ENCODE assay signal across 8 cellular contexts in the genomic region with DNA sequence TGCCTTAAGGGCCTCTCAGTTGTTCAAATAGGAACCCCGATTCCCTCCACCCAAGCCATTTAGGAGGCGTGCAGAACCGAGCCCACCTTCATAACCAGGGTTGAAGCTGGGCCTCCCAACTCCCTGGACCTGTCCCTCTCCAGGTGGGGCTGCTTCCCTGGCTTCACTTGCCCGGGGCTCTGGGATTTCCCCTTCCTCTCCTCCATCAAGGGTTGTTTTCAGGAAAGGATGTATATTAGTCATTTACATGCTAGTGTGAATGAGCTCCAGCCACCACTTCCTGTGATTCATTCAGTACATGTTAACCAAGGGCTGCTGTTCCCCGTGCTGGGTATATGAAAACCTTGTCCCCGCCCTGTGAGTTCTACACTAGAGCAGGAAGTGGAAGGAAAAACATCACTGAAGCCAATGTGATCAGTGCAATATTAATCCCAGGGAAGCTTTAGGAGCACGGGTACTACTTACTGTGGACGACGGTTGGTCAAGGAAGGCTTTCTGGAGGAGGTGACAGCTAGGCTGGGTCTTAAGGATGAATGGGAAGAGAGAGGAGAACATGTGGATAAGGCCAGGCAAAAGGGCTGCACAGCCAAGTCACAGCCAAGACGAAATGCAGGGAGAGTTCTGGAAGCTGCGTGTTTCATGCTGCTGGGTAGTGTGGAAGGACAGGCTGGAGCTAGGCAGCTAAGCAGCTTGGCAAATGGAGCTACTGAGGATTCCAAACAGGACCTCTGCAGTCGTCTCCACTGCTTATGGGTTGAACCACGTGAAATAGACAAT.
A peak's percentile ranks its signal among the peaks of the same experiment; 100 is the strongest.
DNase-seq lines count a peak whose midpoint lies in the region; ATAC-seq and TF ChIP-seq lines count a peak whose summit lies in the region.

No MANE protein-coding gene starts in this region.

- peak overlapping the region; percentile 52 for H3K27ac Mint-ChIP-seq in activated naive CD4-positive, alpha-beta T cell treated with anti-CD3 and anti-CD28 coated beads, Interleukin-2, amount 10 ng/mL, durations not matched to agents 7 days and 5 days
- H3K27ac Mint-ChIP-seq in WTC11: no peak overlapping the region

- peaks cover 14% of the 10 kb centered on the region for H3K27me3 Mint-ChIP-seq in activated naive CD4-positive, alpha-beta T cell treated with anti-CD3 and anti-CD28 coated beads, Interleukin-2, amount 10 ng/mL, durations not matched to agents 7 days and 5 days
- no peaks in the 10 kb centered on the region; the same call in 1 of the 2 replicates for H3K27me3 Mint-ChIP-seq in WTC11 (ENCODE audit: low read depth)

- in situ Hi-C loops in Caki2 (cut with HindIII; ENCODE audit: low pct_unique_long_range_greater_than_20kb, low sequenced_read_pairs): no loop called here

- DNase-seq in Caki2 (ENCODE audit: low read depth): peak; percentile 87
- peak; percentile 92 for DNase-seq in LoVo (ENCODE audit: low spot score)
- peak; percentile 49 for DNase-seq in activated naive CD4-positive, alpha-beta T cell treated with anti-CD3 and anti-CD28 coated beads, Interleukin-2, amount 10 ng/mL, durations not matched to agents 7 days and 5 days
- DNase-seq in lung microvascular endothelial cell (ENCODE audit: low read depth in 2 of 2): peak; percentile 54 to 87
- no peak for DNase-seq in NCI-H526 treated with DMSO at 0.1 percent for 48 hours (lab: John Stamatoyannopoulos, UW)
- no peak for DNase-seq in cortex of kidney (lab: John Stamatoyannopoulos, UW)
- DNase-seq in WTC11 (ENCODE audit: low spot score): no peak

- no peaks in the 10 kb centered on the region for H3K36me3 Mint-ChIP-seq in activated naive CD4-positive, alpha-beta T cell treated with anti-CD3 and anti-CD28 coated beads, Interleukin-2, amount 10 ng/mL, durations not matched to agents 7 days and 5 days
- peaks cover 22% of the 10 kb centered on the region for H3K36me3 Mint-ChIP-seq in WTC11

- no peak for TF ChIP-seq CTCF in WTC11 (IDR thresholded peaks at IDR 0.05)

- POLR2A ChIA-PET in WTC11 (lab: Charles Lee): no interaction called here

- peaks cover 25% of the 10 kb centered on the region for H3K4me1 Mint-ChIP-seq in activated naive CD4-positive, alpha-beta T cell treated with anti-CD3 and anti-CD28 coated beads, Interleukin-2, amount 10 ng/mL, durations not matched to agents 7 days and 5 days
- no peaks in the 10 kb centered on the region for H3K4me1 Mint-ChIP-seq in WTC11

- ATAC-seq in HG02885 (IDR thresholded peaks at IDR 0.05; ENCODE audit: poor library complexity, unreplicated experiment) (no peak), WTC11 (no peak)

- no peak overlapping the region for H3K4me3 Mint-ChIP-seq in activated naive CD4-positive, alpha-beta T cell treated with anti-CD3 and anti-CD28 coated beads, Interleukin-2, amount 10 ng/mL, durations not matched to agents 7 days and 5 days
- H3K4me3 Mint-ChIP-seq in WTC11: no peak overlapping the region

- CTCF ChIA-PET in activated naive CD4-positive, alpha-beta T cell treated with anti-CD3 and anti-CD28 coated beads, Interleukin-2, amount 10 ng/mL, durations not matched to agents 7 days and 5 days (lab: Charles Lee): no interaction called here
- CTCF ChIA-PET in WTC11 (lab: Charles Lee): interaction anchor here (0.6 kb wide), 1 partner anchor 245 kb away, joined by 3 read pairs; no protein-coding TSS in a partner anchor

- H3K9me3 Mint-ChIP-seq in activated naive CD4-positive, alpha-beta T cell treated with anti-CD3 and anti-CD28 coated beads, Interleukin-2, amount 10 ng/mL, durations not matched to agents 7 days and 5 days: no peaks in the 10 kb centered on the region
- H3K9me3 Mint-ChIP-seq in WTC11: peaks cover 43% of the 10 kb centered on the region

TF ChIP-seq in WTC11, 78 proteins besides CTCF, POLR2A, EP300 and RAD21 (continues in another document):
- TF ChIP-seq, protein P1, sequence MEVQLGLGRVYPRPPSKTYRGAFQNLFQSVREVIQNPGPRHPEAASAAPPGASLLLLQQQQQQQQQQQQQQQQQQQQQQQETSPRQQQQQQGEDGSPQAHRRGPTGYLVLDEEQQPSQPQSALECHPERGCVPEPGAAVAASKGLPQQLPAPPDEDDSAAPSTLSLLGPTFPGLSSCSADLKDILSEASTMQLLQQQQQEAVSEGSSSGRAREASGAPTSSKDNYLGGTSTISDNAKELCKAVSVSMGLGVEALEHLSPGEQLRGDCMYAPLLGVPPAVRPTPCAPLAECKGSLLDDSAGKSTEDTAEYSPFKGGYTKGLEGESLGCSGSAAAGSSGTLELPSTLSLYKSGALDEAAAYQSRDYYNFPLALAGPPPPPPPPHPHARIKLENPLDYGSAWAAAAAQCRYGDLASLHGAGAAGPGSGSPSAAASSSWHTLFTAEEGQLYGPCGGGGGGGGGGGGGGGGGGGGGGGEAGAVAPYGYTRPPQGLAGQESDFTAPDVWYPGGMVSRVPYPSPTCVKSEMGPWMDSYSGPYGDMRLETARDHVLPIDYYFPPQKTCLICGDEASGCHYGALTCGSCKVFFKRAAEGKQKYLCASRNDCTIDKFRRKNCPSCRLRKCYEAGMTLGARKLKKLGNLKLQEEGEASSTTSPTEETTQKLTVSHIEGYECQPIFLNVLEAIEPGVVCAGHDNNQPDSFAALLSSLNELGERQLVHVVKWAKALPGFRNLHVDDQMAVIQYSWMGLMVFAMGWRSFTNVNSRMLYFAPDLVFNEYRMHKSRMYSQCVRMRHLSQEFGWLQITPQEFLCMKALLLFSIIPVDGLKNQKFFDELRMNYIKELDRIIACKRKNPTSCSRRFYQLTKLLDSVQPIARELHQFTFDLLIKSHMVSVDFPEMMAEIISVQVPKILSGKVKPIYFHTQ (CRISPR knock-in tag; IDR thresholded peaks at IDR 0.05): no peak
- TF ChIP-seq, protein P2, sequence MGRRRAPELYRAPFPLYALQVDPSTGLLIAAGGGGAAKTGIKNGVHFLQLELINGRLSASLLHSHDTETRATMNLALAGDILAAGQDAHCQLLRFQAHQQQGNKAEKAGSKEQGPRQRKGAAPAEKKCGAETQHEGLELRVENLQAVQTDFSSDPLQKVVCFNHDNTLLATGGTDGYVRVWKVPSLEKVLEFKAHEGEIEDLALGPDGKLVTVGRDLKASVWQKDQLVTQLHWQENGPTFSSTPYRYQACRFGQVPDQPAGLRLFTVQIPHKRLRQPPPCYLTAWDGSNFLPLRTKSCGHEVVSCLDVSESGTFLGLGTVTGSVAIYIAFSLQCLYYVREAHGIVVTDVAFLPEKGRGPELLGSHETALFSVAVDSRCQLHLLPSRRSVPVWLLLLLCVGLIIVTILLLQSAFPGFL (CRISPR knock-in tag; IDR thresholded peaks at IDR 0.05; ENCODE audit: borderline replicate concordance): no peak
- TF ChIP-seq ZNF423 (CRISPR knock-in tag; IDR thresholded peaks at IDR 0.05) (no peak), NR1H2 (CRISPR knock-in tag; IDR thresholded peaks at IDR 0.05) (no peak), NFYB (CRISPR knock-in tag; conservative IDR thresholded peaks at IDR 0.05; ENCODE audit: low read depth) (no peak), CBFB (CRISPR knock-in tag; IDR thresholded peaks at IDR 0.05; ENCODE audit: low read depth) (no peak), ZNF232 (CRISPR knock-in tag; IDR thresholded peaks at IDR 0.05) (no peak), TCF7 (CRISPR knock-in tag; IDR thresholded peaks at IDR 0.05; ENCODE audit: low read depth) (no peak), JAZF1 (CRISPR knock-in tag; IDR thresholded peaks at IDR 0.05) (no peak), SOX15 (CRISPR knock-in tag; IDR thresholded peaks at IDR 0.05) (no peak)
- TF ChIP-seq, protein P3, sequence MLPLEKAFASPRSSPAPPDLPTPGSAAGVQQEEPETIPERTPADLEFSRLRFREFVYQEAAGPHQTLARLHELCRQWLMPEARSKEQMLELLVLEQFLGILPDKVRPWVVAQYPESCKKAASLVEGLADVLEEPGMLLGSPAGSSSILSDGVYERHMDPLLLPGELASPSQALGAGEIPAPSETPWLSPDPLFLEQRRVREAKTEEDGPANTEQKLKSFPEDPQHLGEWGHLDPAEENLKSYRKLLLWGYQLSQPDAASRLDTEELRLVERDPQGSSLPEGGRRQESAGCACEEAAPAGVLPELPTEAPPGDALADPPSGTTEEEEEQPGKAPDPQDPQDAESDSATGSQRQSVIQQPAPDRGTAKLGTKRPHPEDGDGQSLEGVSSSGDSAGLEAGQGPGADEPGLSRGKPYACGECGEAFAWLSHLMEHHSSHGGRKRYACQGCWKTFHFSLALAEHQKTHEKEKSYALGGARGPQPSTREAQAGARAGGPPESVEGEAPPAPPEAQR (CRISPR knock-in tag; IDR thresholded peaks at IDR 0.05): no peak
- TF ChIP-seq, protein P4, sequence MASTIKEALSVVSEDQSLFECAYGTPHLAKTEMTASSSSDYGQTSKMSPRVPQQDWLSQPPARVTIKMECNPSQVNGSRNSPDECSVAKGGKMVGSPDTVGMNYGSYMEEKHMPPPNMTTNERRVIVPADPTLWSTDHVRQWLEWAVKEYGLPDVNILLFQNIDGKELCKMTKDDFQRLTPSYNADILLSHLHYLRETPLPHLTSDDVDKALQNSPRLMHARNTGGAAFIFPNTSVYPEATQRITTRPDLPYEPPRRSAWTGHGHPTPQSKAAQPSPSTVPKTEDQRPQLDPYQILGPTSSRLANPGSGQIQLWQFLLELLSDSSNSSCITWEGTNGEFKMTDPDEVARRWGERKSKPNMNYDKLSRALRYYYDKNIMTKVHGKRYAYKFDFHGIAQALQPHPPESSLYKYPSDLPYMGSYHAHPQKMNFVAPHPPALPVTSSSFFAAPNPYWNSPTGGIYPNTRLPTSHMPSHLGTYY (CRISPR knock-in tag; IDR thresholded peaks at IDR 0.05): no peak
- TF ChIP-seq, protein P5, sequence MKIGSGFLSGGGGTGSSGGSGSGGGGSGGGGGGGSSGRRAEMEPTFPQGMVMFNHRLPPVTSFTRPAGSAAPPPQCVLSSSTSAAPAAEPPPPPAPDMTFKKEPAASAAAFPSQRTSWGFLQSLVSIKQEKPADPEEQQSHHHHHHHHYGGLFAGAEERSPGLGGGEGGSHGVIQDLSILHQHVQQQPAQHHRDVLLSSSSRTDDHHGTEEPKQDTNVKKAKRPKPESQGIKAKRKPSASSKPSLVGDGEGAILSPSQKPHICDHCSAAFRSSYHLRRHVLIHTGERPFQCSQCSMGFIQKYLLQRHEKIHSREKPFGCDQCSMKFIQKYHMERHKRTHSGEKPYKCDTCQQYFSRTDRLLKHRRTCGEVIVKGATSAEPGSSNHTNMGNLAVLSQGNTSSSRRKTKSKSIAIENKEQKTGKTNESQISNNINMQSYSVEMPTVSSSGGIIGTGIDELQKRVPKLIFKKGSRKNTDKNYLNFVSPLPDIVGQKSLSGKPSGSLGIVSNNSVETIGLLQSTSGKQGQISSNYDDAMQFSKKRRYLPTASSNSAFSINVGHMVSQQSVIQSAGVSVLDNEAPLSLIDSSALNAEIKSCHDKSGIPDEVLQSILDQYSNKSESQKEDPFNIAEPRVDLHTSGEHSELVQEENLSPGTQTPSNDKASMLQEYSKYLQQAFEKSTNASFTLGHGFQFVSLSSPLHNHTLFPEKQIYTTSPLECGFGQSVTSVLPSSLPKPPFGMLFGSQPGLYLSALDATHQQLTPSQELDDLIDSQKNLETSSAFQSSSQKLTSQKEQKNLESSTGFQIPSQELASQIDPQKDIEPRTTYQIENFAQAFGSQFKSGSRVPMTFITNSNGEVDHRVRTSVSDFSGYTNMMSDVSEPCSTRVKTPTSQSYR (CRISPR knock-in tag; IDR thresholded peaks at IDR 0.05): no peak

Comparison
In these comparisons a context has a peak if more than half of its experiments do, and no peak if none do; other contexts are left out.
1. DNase-seq: peak in Caki2 (single experiment), LoVo (single experiment), activated naive CD4-positive, alpha-beta T cell treated with anti-CD3 and anti-CD28 coated beads, Interleukin-2, amount 10 ng/mL, durations not matched to agents 7 days and 5 days (single experiment) and lung microvascular endothelial cell (2 of 2); none in NCI-H526 treated with DMSO at 0.1 percent for 48 hours (single experiment), cortex of kidney (single experiment) and WTC11 (single experiment).